8 cellular contexts compared by ENCODE assay signal in the genomic region with DNA sequence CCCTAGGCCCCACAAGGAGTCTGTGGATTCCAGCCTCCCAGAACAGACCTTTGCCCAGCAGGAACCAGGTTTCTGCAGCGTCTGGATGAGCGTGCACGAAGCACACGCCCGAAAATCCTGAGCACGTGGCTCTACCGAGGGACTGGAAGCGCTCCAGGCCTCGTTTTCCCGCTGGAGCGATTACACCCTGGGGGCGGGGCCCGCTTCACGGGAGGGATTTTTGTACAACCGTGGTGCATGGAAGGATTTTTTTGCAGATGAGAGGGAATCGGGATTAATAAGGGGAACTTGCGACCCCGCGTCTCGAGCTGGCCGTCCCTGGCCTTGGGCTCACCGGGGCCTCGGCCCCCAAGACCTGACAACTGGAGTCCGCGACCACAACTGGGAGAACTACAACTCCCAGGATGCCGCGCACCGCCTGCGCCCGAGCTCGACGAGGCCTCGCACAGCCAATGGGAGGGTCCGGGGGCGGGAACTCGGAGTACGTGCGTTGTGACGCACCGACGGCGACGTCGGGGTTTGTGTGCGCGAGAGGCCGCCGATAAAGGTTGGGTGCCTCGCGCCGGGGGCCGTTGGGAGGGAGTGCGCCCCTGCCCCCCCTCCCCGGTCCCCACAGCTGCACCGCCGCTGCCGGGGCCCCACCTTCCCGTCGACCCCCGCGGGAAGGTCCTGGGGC. TPM values are rescaled to one million over a fixed set of nuclear protein-coding genes. Genes with fewer than 3 reads are reported as not detected.
DNase-seq lines count a peak whose midpoint lies in the region; ATAC-seq, FAIRE-seq and TF ChIP-seq lines count a peak whose summit lies in the region.

A gene (plus strand): TSS at position 518 of the 676 bp plus-strand sequence. CDS start 3,294 bp downstream, outside the sequence.

- H3K79me2 ChIP-seq in H1 (ENCODE audit: control insufficient read depth in 1 of 2, insufficient read depth in 2 of 2, low read length in 2 of 2) (peaks cover 0 to 18% of the 10 kb centered on the region in 2 experiments; a peak in 2 of 4 replicates), mesendoderm (ENCODE audit: control insufficient read depth, insufficient read depth, low read length) (peaks cover 2% of the 10 kb centered on the region)

- peak in 1 of 2 experiments; percentile 64; a peak in 1 of 3 replicates for TF ChIP-seq POLR2A in H1 (IDR thresholded peaks at IDR 0.05; ENCODE audit: control extremely low read depth in 1 of 2, low read depth in 2 of 2, low read length in 2 of 2)

- H3K18ac ChIP-seq in H1 (ENCODE audit: extremely low read depth, low read length) = peak within 1 kb of the TSS; percentile 93
- peak within 1 kb of the TSS; percentile 95 for H3K18ac ChIP-seq in mesendoderm (ENCODE audit: low read length)

- H3K56ac ChIP-seq in H1 (replicated peaks; ENCODE audit: insufficient read length, low read depth, low read length) (no peak within 1 kb of the TSS), mesendoderm (ENCODE audit: low read length) (peak within 1 kb of the TSS; percentile 90)

- peaks cover 11% of the 10 kb centered on the region for H3K79me1 ChIP-seq in H1 (ENCODE audit: low read depth, low read length)
- peaks cover 9% of the 10 kb centered on the region for H3K79me1 ChIP-seq in mesendoderm (ENCODE audit: low read length)

- 1% methylated on average over 37 of the region's 61 CpGs; no CpG with 5 or more reads in 1 of the 2 experiments for WGBS in H1 (ENCODE audit: extremely low coverage in 1 of 2, insufficient coverage in 1 of 2, insufficient read length in 1 of 2, insufficient replicate concordance in 2 of 2, low coverage in 1 of 2, low lambda C conversion rate in 2 of 2, missing lambda C conversion rate in 1 of 2), 2 experiments
- WGBS in mesendoderm (ENCODE audit: extremely low coverage, insufficient coverage, low lambda C conversion rate) = no CpG with 5 or more reads among the region's 61 CpGs

- H3K4me2 ChIP-seq in H1 (ENCODE audit: insufficient read depth in 1 of 2, low read depth in 2 of 2, low read length in 2 of 2) (peak within 1 kb of the TSS; percentile 63 to 74), mesendoderm (ENCODE audit: low read length) (peak within 1 kb of the TSS; percentile 75)

- H4K20me1 ChIP-seq in H1 (replicated peaks in 1 of 2; ENCODE audit: control insufficient read depth in 1 of 2, insufficient read depth in 2 of 2, low read length in 2 of 2) = no peaks in the 10 kb centered on the region

- peak within 1 kb of the TSS in 2 of 4 experiments; percentile 48 to 53; a peak in 3 of 7 replicates for H3K9ac ChIP-seq in H1 (replicated peaks in 1 of 4; ENCODE audit: extremely low read depth in 1 of 4, low read depth in 3 of 4, low read length in 3 of 4)
- H3K9ac ChIP-seq in mesendoderm (ENCODE audit: low read length) = peak within 1 kb of the TSS; percentile 84

- peak within 1 kb of the TSS; percentile 99 for H2AK5ac ChIP-seq in H1 (ENCODE audit: low read depth, low read length)
- H2AK5ac ChIP-seq in mesendoderm (ENCODE audit: low read length) = no peak within 1 kb of the TSS

- H4K8ac ChIP-seq in H1 (ENCODE audit: extremely low read depth, insufficient read depth, low read length) = peak within 1 kb of the TSS; percentile 89; the same call in 1 of the 2 replicates
- peak within 1 kb of the TSS; percentile 98 for H4K8ac ChIP-seq in mesendoderm (ENCODE audit: low read depth, low read length)

- peak within 1 kb of the TSS; percentile 92 for H4K91ac ChIP-seq in H1 (replicated peaks; ENCODE audit: insufficient read length, low read length)

- ATAC-seq in GM21360 (IDR thresholded peaks at IDR 0.05; ENCODE audit: unreplicated experiment) = peak; percentile 89

- H2BK12ac ChIP-seq in H1 (ENCODE audit: low read depth, low read length) = peak within 1 kb of the TSS; percentile 63; the same call in 1 of the 2 replicates

- H2BK15ac ChIP-seq in H1 (ENCODE audit: low read length) (peak within 1 kb of the TSS; percentile 72; the same call in 1 of the 2 replicates), mesendoderm (replicated peaks; ENCODE audit: low read depth) (no peak within 1 kb of the TSS)

- H3K4me3 ChIP-seq in H1 (ENCODE audit: extremely low read depth in 1 of 4, insufficient read depth in 2 of 4, low read depth in 3 of 4, low read length in 4 of 4) (peak within 1 kb of the TSS; percentile 66 to 95 (median 80)), mesendoderm (ENCODE audit: low read length) (peak within 1 kb of the TSS; percentile 86)

- H3K27me3 ChIP-seq in H1 (replicated peaks in 1 of 4; ENCODE audit: control insufficient read depth in 3 of 4, extremely low read depth in 1 of 4, insufficient read depth in 3 of 4, low read length in 3 of 4) (no peaks in the 10 kb centered on the region; a peak in 2 of 7 replicates), mesendoderm (ENCODE audit: insufficient read depth, low read length, poor library complexity) (no peaks in the 10 kb centered on the region)

- H3K23me2 ChIP-seq in H1 (ENCODE audit: low read depth, low read length) = peaks cover 3% of the 10 kb centered on the region

- no peak within 1 kb of the TSS for H3K23ac ChIP-seq in H1 (ENCODE audit: insufficient read length)
- H3K23ac ChIP-seq in mesendoderm (ENCODE audit: low read length) = no peak within 1 kb of the TSS

- POLR2A ChIA-PET in H1 (lab: Charles Lee; ENCODE audit: partially characterized antibody) = interaction anchor here (0.8 to 7.6 kb wide), 21 partner anchors 9 to 358 kb away, joined by 3 to 57 read pairs (median 5); a partner anchor contains a TSS

- H3K9me3 ChIP-seq in H1 (ENCODE audit: insufficient read depth in 2 of 2, low read depth in 1 of 2, low read length in 1 of 2) = no peaks in the 10 kb centered on the region

- H3K36me3 ChIP-seq in H1 (ENCODE audit: control insufficient read depth in 2 of 4, insufficient read depth in 4 of 4, low read length in 3 of 4) (no peaks in the 10 kb centered on the region), mesendoderm (ENCODE audit: control insufficient read depth, insufficient read depth, low read length) (no peaks in the 10 kb centered on the region)

- H2BK120ac ChIP-seq in H1 (replicated peaks; ENCODE audit: low read depth, low read length) (no peak within 1 kb of the TSS), mesendoderm (ENCODE audit: low read depth, low read length) (peak within 1 kb of the TSS; percentile 86)

- H2BK5ac ChIP-seq in H1 (ENCODE audit: low read depth, low read length) (peak within 1 kb of the TSS; percentile 66; the same call in 1 of the 2 replicates), mesendoderm (ENCODE audit: low read length) (no peak within 1 kb of the TSS)

- H4K5ac ChIP-seq in H1 (ENCODE audit: insufficient read length, low read depth, low read length) (peak within 1 kb of the TSS; percentile 86), mesendoderm (ENCODE audit: low read length) (peak within 1 kb of the TSS; percentile 84)

- no peak for TF ChIP-seq RAD21 in H1 (IDR thresholded peaks at IDR 0.05 in 1 of 2, conservative IDR thresholded peaks at IDR 0.05 in 1 of 2; ENCODE audit: low read depth in 2 of 2, low read length in 2 of 2)

- H3K27ac ChIP-seq in H1 (ENCODE audit: low read depth, low read length) (peak within 1 kb of the TSS; percentile 47; the same call in 1 of the 2 replicates), mesendoderm (ENCODE audit: low read depth, low read length) (peak within 1 kb of the TSS; percentile 76)

- no peak within 1 kb of the TSS for H3K14ac ChIP-seq in H1 (ENCODE audit: insufficient read length)

- no peak for TF ChIP-seq CTCF in H1 (IDR thresholded peaks at IDR 0.05; ENCODE audit: control extremely low read depth in 1 of 3, insufficient read depth in 1 of 3, low read depth in 1 of 3, low read length in 3 of 3)

- CTCF ChIA-PET in H1 (lab: Charles Lee; ENCODE audit: partially characterized antibody) = interaction anchor here (0.6 to 5.5 kb wide), 7 partner anchors 9 to 381 kb away, joined by 3 to 31 read pairs (median 3); no protein-coding TSS in a partner anchor

- no peak within 1 kb of the TSS; the same call in 1 of the 2 replicates for H2AFZ ChIP-seq in H1 (ENCODE audit: low read length)

- no peak for TF ChIP-seq EP300 in H1 (IDR thresholded peaks at IDR 0.05; ENCODE audit: borderline replicate concordance in 1 of 2, low read depth in 2 of 2, low read length in 2 of 2)

- DNase-seq in CMK (ENCODE audit: low read depth) (peak; percentile 97), HT-29 (ENCODE audit: low spot score) (peak; percentile 99), H1 (ENCODE audit: low read depth in 1 of 2, low spot score in 2 of 2) (peak; percentile 90 to 96), mesendoderm (peak; percentile 99)
- peak; percentile 97 for DNase-seq in NK-92 treated with Interleukin-12 subunit alpha and Interleukin-12 subunit beta, amount 100 ng/mL, for 24 hours (lab: John Stamatoyannopoulos, UW)
- DNase-seq in activated CD8-positive, alpha-beta memory T cell treated with anti-CD3 and anti-CD28 coated beads for 48 hours (ENCODE audit: low read depth in 2 of 3, low spot score in 2 of 3) = peak; percentile 86 to 96 (median 93)
- peak; percentile 99 for DNase-seq in stimulated activated CD8-positive, alpha-beta memory T cell treated with anti-CD3 and anti-CD28 coated beads, Interleukin-12 subunit alpha, Interleukin-12 subunit beta, amount 100 ng/mL, for 4 hours (ENCODE audit: low read depth)

- H3K4ac ChIP-seq in H1 (replicated peaks; ENCODE audit: insufficient read length, low read depth, low read length) (peak within 1 kb of the TSS; percentile 81), mesendoderm (ENCODE audit: low read depth, low read length) (peak within 1 kb of the TSS; percentile 57)

- peaks cover 0 to 20% (median 7%) of the 10 kb centered on the region in 4 experiments; a peak in 5 of 7 replicates for H3K4me1 ChIP-seq in H1 (replicated peaks in 1 of 4; ENCODE audit: control insufficient read depth in 3 of 4, insufficient read depth in 4 of 4, low read length in 3 of 4)
- peaks cover 2% of the 10 kb centered on the region for H3K4me1 ChIP-seq in mesendoderm (ENCODE audit: control insufficient read depth, low read depth, low read length)

- no peak for FAIRE-seq in H1 (lab: Jason Lieb, UNC)

- H2BK20ac ChIP-seq in H1 (ENCODE audit: low read length) = no peak within 1 kb of the TSS

TF ChIP-seq in H1, 55 proteins besides CTCF, POLR2A, EP300 and RAD21 (continues in another document):
- no peak for TF ChIP-seq YY1 (IDR thresholded peaks at IDR 0.05; ENCODE audit: low read depth, low read length)
- TF ChIP-seq RBBP5 (IDR thresholded peaks at IDR 0.05; ENCODE audit: borderline replicate concordance, low read depth, low read length) = no peak
- no peak for TF ChIP-seq SAP30 (IDR thresholded peaks at IDR 0.05; ENCODE audit: insufficient read depth, insufficient replicate concordance, low read length)

RNA-seq across cellular contexts. Expression of the gene that starts here (rescaled TPM):
- total RNA-seq in HT-29 (2014; rRNA removed; shearing (Covaris generic)) = 29.9 TPM in 2 replicates
- total RNA-seq in H1 (2021; fragmentation: NEBNext Ultra II Directional; extraction: Animal tissue kit (Norgen Biotek cat#: 25700)) = 10.8 and 12.9 TPM in 2 replicates
- 1.7 and 4.5 TPM in 2 replicates for polyA plus RNA-seq in H1 (2011; rRNA removed)
- polyA plus RNA-seq in H1 (2011; cell fraction: cytosol; rRNA removed) = 1.4 TPM
- polyA plus RNA-seq in H1 (2011; cell fraction: nucleus; rRNA removed) = 4.4 TPM
- 3.2 to 7.6 TPM (median 6.6 TPM) in 4 replicates for polyA plus RNA-seq in H1 (2012, experiment 1 of 2)
- polyA plus RNA-seq in H1 (2012, experiment 2 of 2) = 4.7 TPM
- polyA plus RNA-seq in H1 (2013, experiment 1 of 2) = 6.7 TPM
- polyA plus RNA-seq in H1 (2013, experiment 2 of 2) = 7.0 TPM
- polyA minus RNA-seq in H1 (2011; rRNA and poly(A)+ RNA removed) = 0.61 and 0.82 TPM in 2 replicates
- polyA minus RNA-seq in H1 (2011; cell fraction: cytosol; rRNA and poly(A)+ RNA removed) = 8.8 TPM
- polyA minus RNA-seq in H1 (2011; cell fraction: nucleus; rRNA and poly(A)+ RNA removed) = 7.2 TPM
- polyA plus RNA-seq in mesendoderm (2013, experiment 1 of 2) = 7.8 TPM
- polyA plus RNA-seq in mesendoderm (2013, experiment 2 of 2) = 8.9 TPM

Comparison
In these comparisons a context has a peak if more than half of its experiments do, and no peak if none do; other contexts are left out.
1. Peak in every context shown above with its lines: DNase-seq, ATAC-seq, H3K4me3 ChIP-seq and H3K27ac ChIP-seq.